ENCODE assay signal across 2 cellular contexts in the genomic region with DNA sequence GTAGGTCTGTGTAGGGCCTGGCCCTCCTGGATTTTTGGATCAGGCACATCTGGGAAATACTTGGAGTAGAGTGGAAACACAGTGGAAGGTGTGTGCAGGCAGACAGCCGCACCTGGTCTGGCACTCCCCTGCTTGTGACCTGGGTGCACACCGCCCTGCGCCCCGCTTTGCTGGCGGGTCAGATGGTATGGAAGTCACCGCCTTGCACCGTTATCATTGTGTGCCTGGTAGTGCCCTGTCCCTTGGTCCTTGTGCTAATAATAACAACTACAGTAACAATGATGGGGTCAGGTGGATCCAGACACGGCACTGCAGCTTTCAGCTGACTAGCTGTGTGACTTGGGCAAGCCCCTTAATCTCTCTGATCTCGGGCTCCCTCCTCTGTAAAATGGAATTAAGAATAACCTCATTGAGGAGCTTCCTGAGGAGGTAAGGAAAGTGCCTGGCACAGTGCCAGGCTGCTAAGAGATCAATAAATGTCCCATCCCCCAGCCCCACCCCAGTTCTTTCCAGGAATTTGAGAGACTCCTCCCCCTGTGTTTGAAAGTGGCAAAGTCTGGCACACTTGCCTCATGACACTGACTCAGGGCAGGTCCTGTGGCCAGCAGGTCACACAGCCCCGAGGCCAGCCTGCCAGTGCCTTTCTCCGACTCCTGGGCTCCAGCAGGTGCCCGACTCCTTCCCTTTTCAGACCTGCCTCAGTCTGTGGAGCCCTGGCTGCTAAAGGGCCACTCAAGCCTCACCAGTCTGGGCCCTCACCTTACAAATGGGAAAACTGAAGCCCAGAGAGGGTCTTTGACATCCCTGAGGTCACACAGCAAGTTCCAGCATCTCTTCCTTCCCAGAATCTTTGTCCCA.
TF ChIP-seq lines count a peak whose summit lies in the region.

No MANE protein-coding gene starts in this region.

TF ChIP-seq in H1, 55 proteins besides CTCF, POLR2A, EP300 and RAD21:
- TF ChIP-seq, protein P1, sequence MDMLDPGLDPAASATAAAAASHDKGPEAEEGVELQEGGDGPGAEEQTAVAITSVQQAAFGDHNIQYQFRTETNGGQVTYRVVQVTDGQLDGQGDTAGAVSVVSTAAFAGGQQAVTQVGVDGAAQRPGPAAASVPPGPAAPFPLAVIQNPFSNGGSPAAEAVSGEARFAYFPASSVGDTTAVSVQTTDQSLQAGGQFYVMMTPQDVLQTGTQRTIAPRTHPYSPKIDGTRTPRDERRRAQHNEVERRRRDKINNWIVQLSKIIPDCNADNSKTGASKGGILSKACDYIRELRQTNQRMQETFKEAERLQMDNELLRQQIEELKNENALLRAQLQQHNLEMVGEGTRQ (IDR thresholded peaks at IDR 0.05; ENCODE audit: low read length), result no peak
- no peak for TF ChIP-seq BCL11A (IDR thresholded peaks at IDR 0.05; ENCODE audit: low read depth in 2 of 2, low read length in 2 of 2)
- TF ChIP-seq, protein P2, sequence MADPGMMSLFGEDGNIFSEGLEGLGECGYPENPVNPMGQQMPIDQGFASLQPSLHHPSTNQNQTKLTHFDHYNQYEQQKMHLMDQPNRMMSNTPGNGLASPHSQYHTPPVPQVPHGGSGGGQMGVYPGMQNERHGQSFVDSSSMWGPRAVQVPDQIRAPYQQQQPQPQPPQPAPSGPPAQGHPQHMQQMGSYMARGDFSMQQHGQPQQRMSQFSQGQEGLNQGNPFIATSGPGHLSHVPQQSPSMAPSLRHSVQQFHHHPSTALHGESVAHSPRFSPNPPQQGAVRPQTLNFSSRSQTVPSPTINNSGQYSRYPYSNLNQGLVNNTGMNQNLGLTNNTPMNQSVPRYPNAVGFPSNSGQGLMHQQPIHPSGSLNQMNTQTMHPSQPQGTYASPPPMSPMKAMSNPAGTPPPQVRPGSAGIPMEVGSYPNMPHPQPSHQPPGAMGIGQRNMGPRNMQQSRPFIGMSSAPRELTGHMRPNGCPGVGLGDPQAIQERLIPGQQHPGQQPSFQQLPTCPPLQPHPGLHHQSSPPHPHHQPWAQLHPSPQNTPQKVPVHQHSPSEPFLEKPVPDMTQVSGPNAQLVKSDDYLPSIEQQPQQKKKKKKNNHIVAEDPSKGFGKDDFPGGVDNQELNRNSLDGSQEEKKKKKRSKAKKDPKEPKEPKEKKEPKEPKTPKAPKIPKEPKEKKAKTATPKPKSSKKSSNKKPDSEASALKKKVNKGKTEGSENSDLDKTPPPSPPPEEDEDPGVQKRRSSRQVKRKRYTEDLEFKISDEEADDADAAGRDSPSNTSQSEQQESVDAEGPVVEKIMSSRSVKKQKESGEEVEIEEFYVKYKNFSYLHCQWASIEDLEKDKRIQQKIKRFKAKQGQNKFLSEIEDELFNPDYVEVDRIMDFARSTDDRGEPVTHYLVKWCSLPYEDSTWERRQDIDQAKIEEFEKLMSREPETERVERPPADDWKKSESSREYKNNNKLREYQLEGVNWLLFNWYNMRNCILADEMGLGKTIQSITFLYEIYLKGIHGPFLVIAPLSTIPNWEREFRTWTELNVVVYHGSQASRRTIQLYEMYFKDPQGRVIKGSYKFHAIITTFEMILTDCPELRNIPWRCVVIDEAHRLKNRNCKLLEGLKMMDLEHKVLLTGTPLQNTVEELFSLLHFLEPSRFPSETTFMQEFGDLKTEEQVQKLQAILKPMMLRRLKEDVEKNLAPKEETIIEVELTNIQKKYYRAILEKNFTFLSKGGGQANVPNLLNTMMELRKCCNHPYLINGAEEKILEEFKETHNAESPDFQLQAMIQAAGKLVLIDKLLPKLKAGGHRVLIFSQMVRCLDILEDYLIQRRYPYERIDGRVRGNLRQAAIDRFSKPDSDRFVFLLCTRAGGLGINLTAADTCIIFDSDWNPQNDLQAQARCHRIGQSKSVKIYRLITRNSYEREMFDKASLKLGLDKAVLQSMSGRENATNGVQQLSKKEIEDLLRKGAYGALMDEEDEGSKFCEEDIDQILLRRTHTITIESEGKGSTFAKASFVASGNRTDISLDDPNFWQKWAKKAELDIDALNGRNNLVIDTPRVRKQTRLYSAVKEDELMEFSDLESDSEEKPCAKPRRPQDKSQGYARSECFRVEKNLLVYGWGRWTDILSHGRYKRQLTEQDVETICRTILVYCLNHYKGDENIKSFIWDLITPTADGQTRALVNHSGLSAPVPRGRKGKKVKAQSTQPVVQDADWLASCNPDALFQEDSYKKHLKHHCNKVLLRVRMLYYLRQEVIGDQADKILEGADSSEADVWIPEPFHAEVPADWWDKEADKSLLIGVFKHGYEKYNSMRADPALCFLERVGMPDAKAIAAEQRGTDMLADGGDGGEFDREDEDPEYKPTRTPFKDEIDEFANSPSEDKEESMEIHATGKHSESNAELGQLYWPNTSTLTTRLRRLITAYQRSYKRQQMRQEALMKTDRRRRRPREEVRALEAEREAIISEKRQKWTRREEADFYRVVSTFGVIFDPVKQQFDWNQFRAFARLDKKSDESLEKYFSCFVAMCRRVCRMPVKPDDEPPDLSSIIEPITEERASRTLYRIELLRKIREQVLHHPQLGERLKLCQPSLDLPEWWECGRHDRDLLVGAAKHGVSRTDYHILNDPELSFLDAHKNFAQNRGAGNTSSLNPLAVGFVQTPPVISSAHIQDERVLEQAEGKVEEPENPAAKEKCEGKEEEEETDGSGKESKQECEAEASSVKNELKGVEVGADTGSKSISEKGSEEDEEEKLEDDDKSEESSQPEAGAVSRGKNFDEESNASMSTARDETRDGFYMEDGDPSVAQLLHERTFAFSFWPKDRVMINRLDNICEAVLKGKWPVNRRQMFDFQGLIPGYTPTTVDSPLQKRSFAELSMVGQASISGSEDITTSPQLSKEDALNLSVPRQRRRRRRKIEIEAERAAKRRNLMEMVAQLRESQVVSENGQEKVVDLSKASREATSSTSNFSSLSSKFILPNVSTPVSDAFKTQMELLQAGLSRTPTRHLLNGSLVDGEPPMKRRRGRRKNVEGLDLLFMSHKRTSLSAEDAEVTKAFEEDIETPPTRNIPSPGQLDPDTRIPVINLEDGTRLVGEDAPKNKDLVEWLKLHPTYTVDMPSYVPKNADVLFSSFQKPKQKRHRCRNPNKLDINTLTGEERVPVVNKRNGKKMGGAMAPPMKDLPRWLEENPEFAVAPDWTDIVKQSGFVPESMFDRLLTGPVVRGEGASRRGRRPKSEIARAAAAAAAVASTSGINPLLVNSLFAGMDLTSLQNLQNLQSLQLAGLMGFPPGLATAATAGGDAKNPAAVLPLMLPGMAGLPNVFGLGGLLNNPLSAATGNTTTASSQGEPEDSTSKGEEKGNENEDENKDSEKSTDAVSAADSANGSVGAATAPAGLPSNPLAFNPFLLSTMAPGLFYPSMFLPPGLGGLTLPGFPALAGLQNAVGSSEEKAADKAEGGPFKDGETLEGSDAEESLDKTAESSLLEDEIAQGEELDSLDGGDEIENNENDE (IDR thresholded peaks at IDR 0.05; ENCODE audit: insufficient replicate concordance, low read length), result no peak
- no peak for TF ChIP-seq HDAC6 (IDR thresholded peaks at IDR 0.05; ENCODE audit: low read depth, low read length)
- no peak for TF ChIP-seq SAP30 (IDR thresholded peaks at IDR 0.05; ENCODE audit: insufficient read depth, insufficient replicate concordance, low read length)
- TF ChIP-seq TCF12 (IDR thresholded peaks at IDR 0.05; ENCODE audit: low read depth, low read length), result no peak
- TF ChIP-seq TEAD4 (IDR thresholded peaks at IDR 0.05; ENCODE audit: low read depth, low read length), result no peak
- no peak for TF ChIP-seq EGR1 (IDR thresholded peaks at IDR 0.05; ENCODE audit: borderline replicate concordance, low read depth, low read length)
- no peak for TF ChIP-seq KDM5A (IDR thresholded peaks at IDR 0.05; ENCODE audit: low read length)
- TF ChIP-seq KDM1A (IDR thresholded peaks at IDR 0.05; ENCODE audit: borderline replicate concordance, low read length), result no peak

TF ChIP-seq in GM12891, 5 proteins besides CTCF, POLR2A, EP300 and RAD21:
- TF ChIP-seq SPI1 (IDR thresholded peaks at IDR 0.05; ENCODE audit: low read depth, low read length) (no peak), PAX5 (IDR thresholded peaks at IDR 0.05; ENCODE audit: insufficient read depth, low read length, severe bottlenecking) (no peak), POU2F2 (IDR thresholded peaks at IDR 0.05; ENCODE audit: low read depth, low read length) (no peak), POLR2AphosphoS5 (IDR thresholded peaks at IDR 0.05; ENCODE audit: low read depth, low read length) (no peak), TAF1 (IDR thresholded peaks at IDR 0.05; ENCODE audit: low read depth, low read length) (no peak)
